ENCODE assay signal across 10 cellular contexts in the genomic region with DNA sequence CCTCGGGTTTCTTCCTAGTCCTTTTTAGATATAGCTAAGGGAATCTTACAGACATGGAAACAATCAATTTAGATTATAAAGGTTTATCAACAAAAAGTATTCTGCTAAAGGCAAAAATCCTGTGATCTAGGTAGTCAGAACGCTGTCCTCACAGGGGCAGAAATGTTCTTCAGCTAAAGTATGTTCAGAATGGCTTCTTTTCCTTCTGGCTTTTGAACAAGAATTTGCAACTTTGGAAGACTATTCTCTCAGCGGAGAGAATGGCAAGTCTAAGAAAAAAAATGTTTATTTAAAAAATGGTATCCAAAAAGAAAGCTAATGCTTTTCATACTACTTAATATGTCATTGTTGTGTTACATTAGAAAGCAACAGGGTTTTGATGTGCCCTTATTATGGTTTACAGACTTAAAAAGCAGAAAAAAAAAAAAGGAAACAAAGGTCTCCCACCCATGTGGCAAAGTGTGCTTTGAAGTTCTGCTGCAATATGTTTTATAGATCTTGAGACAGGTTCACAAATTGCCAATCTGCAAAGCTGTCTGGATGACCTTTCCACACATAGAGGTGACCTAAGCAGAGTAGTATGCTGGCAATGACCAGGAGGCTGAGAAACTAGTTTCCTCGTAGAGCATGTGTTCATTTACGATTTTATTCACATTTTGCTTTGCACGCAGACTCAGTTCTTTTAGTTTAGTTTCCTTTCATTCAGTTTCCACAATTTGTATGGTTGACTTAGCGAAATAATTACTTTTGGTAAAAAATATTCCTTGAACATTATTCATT. TPM values are rescaled to one million over a fixed set of nuclear protein-coding genes. Genes with fewer than 3 reads are reported as not detected.
DNase-seq lines count a peak whose midpoint lies in the region; ATAC-seq and TF ChIP-seq lines count a peak whose summit lies in the region.
"Had no signal": no experiment of that assay in that cellular context is flagged by ENCODE, and none has a peak within 500 bp of the region (broad histone marks: within the 10 kb centered on the region; RNA-seq: fewer than 3 reads in every experiment).

No MANE protein-coding gene starts in this region.

- H3K4me1 ChIP-seq in skeletal muscle tissue (ENCODE audit: control insufficient read depth in 3 of 3, insufficient read depth in 3 of 3, low read length in 3 of 3), result peaks cover 0 to 11% (median 5%) of the 10 kb centered on the region in 3 donors

- H3K36me3 ChIP-seq in skeletal muscle tissue (ENCODE audit: control insufficient read depth in 3 of 3, insufficient read depth in 3 of 3, low read length in 3 of 3), result no peaks in the 10 kb centered on the region

- DNase-seq in GM04504 (ENCODE audit: low read depth) (peak; percentile 35), astrocyte of the cerebellum (ENCODE audit: low read depth) (peak; percentile 9), iris pigment epithelial cell (ENCODE audit: low read depth) (peak; percentile 70), NCI-H2171 treated with DMSO at 0.1 percent for 48 hours (lab: John Stamatoyannopoulos, UW) (no peak), foreskin melanocyte (no peak), NCI-H2171 (lab: John Stamatoyannopoulos, UW) (no peak)
- DNase-seq: NCI-H1092, posterior cingulate gyrus had no signal

- H3K27me3 ChIP-seq in skeletal muscle tissue (ENCODE audit: control insufficient read depth in 3 of 3, insufficient read depth in 3 of 3, low read length in 3 of 3), result no peaks in the 10 kb centered on the region

- H3K4me3 ChIP-seq in astrocyte of the cerebellum (ENCODE audit: low read depth, low read length) (no peak overlapping the region), skeletal muscle tissue (ENCODE audit: low read length in 3 of 3) (peak overlapping the region; percentile 2 to 27 (median 25))

- H3K9me3 ChIP-seq in skeletal muscle tissue (ENCODE audit: control insufficient read depth in 3 of 3, low read length in 3 of 3), result no peaks in the 10 kb centered on the region

- ATAC-seq in GM21381 (IDR thresholded peaks at IDR 0.05; ENCODE audit: unreplicated experiment), result no peak

- no peak for TF ChIP-seq CTCF in astrocyte of the cerebellum (IDR thresholded peaks at IDR 0.05; ENCODE audit: low read depth, low read length, missing control alignments)

- H3K9ac ChIP-seq in skeletal muscle tissue (ENCODE audit: low read depth in 1 of 3, low read length in 3 of 3), result peak overlapping the region in 1 of 3 donors; percentile 11

- in situ Hi-C loops in astrocyte of the cerebellum (cut with HindIII; ENCODE audit: low sequenced_read_pairs), result no loop called here

- H3K27ac ChIP-seq in skeletal muscle tissue (ENCODE audit: low read depth, low read length), result peak overlapping the region; percentile 57

RNA-seq across cellular contexts. Expression of gene PJA2, which starts 45.1 kb away (rescaled TPM):
- 94.5 TPM for total RNA-seq in skeletal muscle tissue

Comparison
In these comparisons a context has a peak if more than half of its experiments do, and no peak if none do; other contexts are left out.
1. DNase-seq: peak in GM04504 (single experiment), astrocyte of the cerebellum (single experiment) and iris pigment epithelial cell (single experiment); none in NCI-H2171 treated with DMSO at 0.1 percent for 48 hours (single experiment), foreskin melanocyte (single experiment) and NCI-H2171 (single experiment).